ENCODE assay signal across 26 cellular contexts in genomic region chr17:43857141-43857540, GRCh38. TPM values are rescaled to one million over a fixed set of nuclear protein-coding genes. Genes with fewer than 3 reads are reported as not detected.
"Had no signal": no experiment of that assay in that cellular context is flagged by ENCODE, and none has a peak within 500 bp of the region (broad histone marks: within the 10 kb centered on the region; RNA-seq: fewer than 3 reads in every experiment).

No MANE protein-coding gene starts in this region.

- ATAC-seq: gastroesophageal sphincter, left lobe of liver, lower lobe of right lung, natural killer cell, pancreas, psoas muscle had no signal

- H3K4me1 ChIP-seq: lower lobe of right lung, pancreas, uterus had no signal

- DNase-seq: effector memory CD4-positive, alpha-beta T cell; glutamatergic neuron; lower lobe of right lung; natural killer cell; occipital lobe; pancreas; psoas muscle; retina; sigmoid colon; stimulated activated CD4-positive, alpha-beta T cell treated with anti-CD3 and anti-CD28 coated beads, Interleukin-2, amount 100 ng/mL, for 24 hours; stimulated activated naive CD4-positive, alpha-beta T cell treated with Interleukin-2 at 50 U/mL for 16 hours; thyroid gland; uterus had no signal

- H3K36me3 ChIP-seq: gastroesophageal sphincter, lower lobe of right lung, pancreas, sigmoid colon, suprapubic skin, thyroid gland, uterus had no signal

- FAIRE-seq: endometrium, pancreas had no signal

- H3K4me3 ChIP-seq: esophagus muscularis mucosa, gastroesophageal sphincter, hepatocyte, lower lobe of right lung, pancreas, psoas muscle, sigmoid colon, skin epidermis, suprapubic skin, thyroid gland, uterus had no signal

- H3K27ac ChIP-seq: epithelial cell of prostate, esophagus muscularis mucosa, gastroesophageal sphincter, hepatocyte, lower lobe of right lung, pancreas, sigmoid colon, suprapubic skin, thyroid gland, uterus had no signal

- H3K9me3 ChIP-seq: esophagus muscularis mucosa, gastroesophageal sphincter, lower lobe of right lung, pancreas, psoas muscle, sigmoid colon, suprapubic skin, thyroid gland, uterus had no signal

- H3K27me3 ChIP-seq: pancreas, thyroid gland, uterus had no signal

RNA-seq across cellular contexts. Expression of gene CD300LG, which starts 10.2 kb away (rescaled TPM):
- total RNA-seq: fibroblast of villous mesenchyme, hepatocyte, kidney epithelial cell, left lobe of liver, mesothelial cell of epicardium, myocyte, natural killer cell, neural crest cell, occipital lobe had no signal
- polyA plus RNA-seq: hepatocyte had no signal

RNA-seq across cellular contexts. Expression of gene MPP3, which starts 24.2 kb away (rescaled TPM):
- total RNA-seq: natural killer cell had no signal
